Comparison of ENCODE assay signal across 8 cellular contexts in genomic region chr9:137453643-137454081, GRCh38. TPM values are rescaled to one million over a fixed set of nuclear protein-coding genes. Genes with fewer than 3 reads are reported as not detected.
DNase-seq lines count a peak whose midpoint lies in the region; ATAC-seq, FAIRE-seq and TF ChIP-seq lines count a peak whose summit lies in the region.

No MANE protein-coding gene starts in this region.

- peaks cover 25% of the 10 kb centered on the region for H3K4me1 Mint-ChIP-seq in activated CD4-positive, alpha-beta T cell treated with anti-CD3 and anti-CD28 coated beads, Interleukin-2, amount 10 ng/mL, durations not matched to agents 24 days and 14 days
- H3K4me1 Mint-ChIP-seq in stimulated activated memory B cell treated with anti-CD40 and anti-IgM and Interleukin-4, amounts not matched to agents 10 μg/mL and 1 μg/mL and 100 μg/mL, for 72 hours = peaks cover 57% of the 10 kb centered on the region

- H4K5ac ChIP-seq in H1 (ENCODE audit: insufficient read length, low read depth, low read length) = no peak overlapping the region

- peaks cover 0 to 22% (median 17%) of the 10 kb centered on the region in 4 experiments; a peak in 6 of 7 replicates for H3K4me1 ChIP-seq in H1 (replicated peaks in 1 of 4; ENCODE audit: control insufficient read depth in 3 of 4, insufficient read depth in 4 of 4, low read length in 3 of 4)

- DNase-seq in Kasumi-1 (lab: John Stamatoyannopoulos, UW) (peak; percentile 42 to 45), H1 (ENCODE audit: low read depth in 1 of 2, low spot score in 2 of 2) (peak; percentile 86 to 87), lung microvascular endothelial cell (ENCODE audit: low read depth in 2 of 2) (peak; percentile 76 to 88)
- DNase-seq in activated CD4-positive, alpha-beta T cell treated with anti-CD3 and anti-CD28 coated beads, Interleukin-2, amount 10 ng/mL, durations not matched to agents 24 days and 14 days = peak; percentile 90

- TF ChIP-seq EP300 in H1 (IDR thresholded peaks at IDR 0.05; ENCODE audit: borderline replicate concordance in 1 of 2, low read depth in 2 of 2, low read length in 2 of 2) = no peak

- no peaks in the 10 kb centered on the region for H3K9me3 ChIP-seq in H1 (ENCODE audit: insufficient read depth in 2 of 2, low read depth in 1 of 2, low read length in 1 of 2)

- no peak overlapping the region for H4K91ac ChIP-seq in H1 (replicated peaks; ENCODE audit: insufficient read length, low read length)

- no peak for TF ChIP-seq RAD21 in H1 (IDR thresholded peaks at IDR 0.05 in 1 of 2, conservative IDR thresholded peaks at IDR 0.05 in 1 of 2; ENCODE audit: low read depth in 2 of 2, low read length in 2 of 2)

- no peak for FAIRE-seq in H1 (lab: Jason Lieb, UNC)

- H4K20me1 ChIP-seq in H1 (replicated peaks in 1 of 2; ENCODE audit: control insufficient read depth in 1 of 2, insufficient read depth in 2 of 2, low read length in 2 of 2) = peaks cover 0 to 13% of the 10 kb centered on the region in 2 experiments

- no peak for TF ChIP-seq POLR2A in H1 (IDR thresholded peaks at IDR 0.05; ENCODE audit: control extremely low read depth in 1 of 2, low read depth in 2 of 2, low read length in 2 of 2)

- H3K4ac ChIP-seq in H1 (replicated peaks; ENCODE audit: insufficient read length, low read depth, low read length) = no peak overlapping the region

- intact Hi-C loops in activated CD4-positive, alpha-beta T cell treated with anti-CD3 and anti-CD28 coated beads, Interleukin-2, amount 10 ng/mL, durations not matched to agents 24 days and 14 days (cut with micrococcal nuclease) = loop anchor here (5.0 to 10.0 kb wide), 2 partner anchors 659 to 971 kb away; partner anchors contain the start of genes CCDC183, SEC16A and TMEM141

- H3K14ac ChIP-seq in H1 (ENCODE audit: insufficient read length) = no peak overlapping the region

- peaks cover 34% of the 10 kb centered on the region for H3K36me3 Mint-ChIP-seq in activated CD4-positive, alpha-beta T cell treated with anti-CD3 and anti-CD28 coated beads, Interleukin-2, amount 10 ng/mL, durations not matched to agents 24 days and 14 days (ENCODE audit: low read depth)
- peaks cover 39% of the 10 kb centered on the region for H3K36me3 Mint-ChIP-seq in stimulated activated memory B cell treated with anti-CD40 and anti-IgM and Interleukin-4, amounts not matched to agents 10 μg/mL and 1 μg/mL and 100 μg/mL, for 72 hours

- no peaks in the 10 kb centered on the region for H3K27me3 Mint-ChIP-seq in activated CD4-positive, alpha-beta T cell treated with anti-CD3 and anti-CD28 coated beads, Interleukin-2, amount 10 ng/mL, durations not matched to agents 24 days and 14 days
- H3K27me3 Mint-ChIP-seq in stimulated activated memory B cell treated with anti-CD40 and anti-IgM and Interleukin-4, amounts not matched to agents 10 μg/mL and 1 μg/mL and 100 μg/mL, for 72 hours = no peaks in the 10 kb centered on the region

- no peak overlapping the region for H2AFZ ChIP-seq in H1 (ENCODE audit: low read length)

- H3K4me3 ChIP-seq in H1 (ENCODE audit: extremely low read depth in 1 of 4, insufficient read depth in 2 of 4, low read depth in 3 of 4, low read length in 4 of 4) = peak overlapping the region; percentile 23 to 71 (median 50)

- H3K23me2 ChIP-seq in H1 (ENCODE audit: low read depth, low read length) = peaks cover 12% of the 10 kb centered on the region; the same call in 1 of the 2 replicates

- H3K79me2 ChIP-seq in H1 (ENCODE audit: control insufficient read depth in 1 of 2, insufficient read depth in 2 of 2, low read length in 2 of 2) = no peaks in the 10 kb centered on the region; a peak in 1 of 4 replicates

- no peak overlapping the region for H2BK120ac ChIP-seq in H1 (replicated peaks; ENCODE audit: low read depth, low read length)

- H3K18ac ChIP-seq in H1 (ENCODE audit: extremely low read depth, low read length) = no peak overlapping the region

- no peak overlapping the region for H2BK15ac ChIP-seq in H1 (ENCODE audit: low read length)

- H3K9me3 Mint-ChIP-seq in activated CD4-positive, alpha-beta T cell treated with anti-CD3 and anti-CD28 coated beads, Interleukin-2, amount 10 ng/mL, durations not matched to agents 24 days and 14 days = no peaks in the 10 kb centered on the region
- H3K9me3 Mint-ChIP-seq in stimulated activated memory B cell treated with anti-CD40 and anti-IgM and Interleukin-4, amounts not matched to agents 10 μg/mL and 1 μg/mL and 100 μg/mL, for 72 hours = peaks cover 5% of the 10 kb centered on the region

- POLR2A ChIA-PET in H1 (lab: Charles Lee; ENCODE audit: partially characterized antibody) = interaction anchor here (0.6 to 3.6 kb wide), 6 partner anchors 9 to 177 kb away, joined by 3 to 28 read pairs (median 4); partner anchors contain the start of gene ENTPD8

- 8% methylated on average over 13 of the region's 25 CpGs; no CpG with 5 or more reads in 1 of the 2 experiments for WGBS in H1 (ENCODE audit: extremely low coverage in 1 of 2, insufficient coverage in 1 of 2, insufficient read length in 1 of 2, insufficient replicate concordance in 2 of 2, low coverage in 1 of 2, low lambda C conversion rate in 2 of 2, missing lambda C conversion rate in 1 of 2), 2 experiments

- no peaks in the 10 kb centered on the region; a peak in 2 of 7 replicates for H3K27me3 ChIP-seq in H1 (replicated peaks in 1 of 4; ENCODE audit: control insufficient read depth in 3 of 4, extremely low read depth in 1 of 4, insufficient read depth in 3 of 4, low read length in 3 of 4)

- no peak overlapping the region for H2BK12ac ChIP-seq in H1 (ENCODE audit: low read depth, low read length)

- ATAC-seq in GM19023 (IDR thresholded peaks at IDR 0.05; ENCODE audit: unreplicated experiment) (peak; percentile 40), HG03469 (IDR thresholded peaks at IDR 0.05; ENCODE audit: unreplicated experiment) (no peak), GM21528 (IDR thresholded peaks at IDR 0.05; ENCODE audit: low FRiP score, unreplicated experiment) (no peak)
- ATAC-seq in stimulated activated memory B cell treated with anti-CD40 and anti-IgM and Interleukin-4, amounts not matched to agents 10 μg/mL and 1 μg/mL and 100 μg/mL, for 72 hours = peak; percentile 63

- no peak overlapping the region for H3K56ac ChIP-seq in H1 (replicated peaks; ENCODE audit: insufficient read length, low read depth, low read length)

- H3K36me3 ChIP-seq in H1 (ENCODE audit: control insufficient read depth in 2 of 4, insufficient read depth in 4 of 4, low read length in 3 of 4) = peaks cover 6 to 22% (median 7%) of the 10 kb centered on the region in 4 experiments; a peak in 7 of 8 replicates

- peaks cover 3% of the 10 kb centered on the region; the same call in 1 of the 2 replicates for H3K79me1 ChIP-seq in H1 (ENCODE audit: low read depth, low read length)

- no peak overlapping the region for H3K23ac ChIP-seq in H1 (ENCODE audit: insufficient read length)

- CTCF ChIA-PET in H1 (lab: Charles Lee; ENCODE audit: partially characterized antibody) = interaction anchor here (1.3 to 2.5 kb wide), 2 partner anchors 9 to 10 kb away, joined by 6 to 13 read pairs; no protein-coding TSS in a partner anchor

- H2BK5ac ChIP-seq in H1 (ENCODE audit: low read depth, low read length) = no peak overlapping the region

- no peak overlapping the region for H2AK5ac ChIP-seq in H1 (ENCODE audit: low read depth, low read length)

- H3K4me3 Mint-ChIP-seq in activated CD4-positive, alpha-beta T cell treated with anti-CD3 and anti-CD28 coated beads, Interleukin-2, amount 10 ng/mL, durations not matched to agents 24 days and 14 days = peak overlapping the region; percentile 61
- H3K4me3 Mint-ChIP-seq in stimulated activated memory B cell treated with anti-CD40 and anti-IgM and Interleukin-4, amounts not matched to agents 10 μg/mL and 1 μg/mL and 100 μg/mL, for 72 hours = peak overlapping the region; percentile 62

- no peak overlapping the region for H3K9ac ChIP-seq in H1 (replicated peaks in 1 of 4; ENCODE audit: extremely low read depth in 1 of 4, low read depth in 3 of 4, low read length in 3 of 4)

- peak overlapping the region; percentile 56 to 82 for H3K4me2 ChIP-seq in H1 (ENCODE audit: insufficient read depth in 1 of 2, low read depth in 2 of 2, low read length in 2 of 2)

- no peak overlapping the region for H3K27ac ChIP-seq in H1 (ENCODE audit: low read depth, low read length)

- no peak overlapping the region for H4K8ac ChIP-seq in H1 (ENCODE audit: extremely low read depth, insufficient read depth, low read length)

- no peak overlapping the region for H3K27ac Mint-ChIP-seq in activated CD4-positive, alpha-beta T cell treated with anti-CD3 and anti-CD28 coated beads, Interleukin-2, amount 10 ng/mL, durations not matched to agents 24 days and 14 days
- H3K27ac Mint-ChIP-seq in stimulated activated memory B cell treated with anti-CD40 and anti-IgM and Interleukin-4, amounts not matched to agents 10 μg/mL and 1 μg/mL and 100 μg/mL, for 72 hours = peak overlapping the region; percentile 77

- no peak overlapping the region for H2BK20ac ChIP-seq in H1 (ENCODE audit: low read length)

- TF ChIP-seq CTCF in H1 (IDR thresholded peaks at IDR 0.05; ENCODE audit: control extremely low read depth in 1 of 3, insufficient read depth in 1 of 3, low read depth in 1 of 3, low read length in 3 of 3) = no peak

RNA-seq across cellular contexts. Expression of gene NSMF, which starts 5.5 kb away (rescaled TPM):
- total RNA-seq in activated CD4-positive, alpha-beta T cell treated with anti-CD3 and anti-CD28 coated beads, Interleukin-2, amount 10 ng/mL, durations not matched to agents 24 days and 14 days = 68.6 and 69.6 TPM in 2 replicates
- total RNA-seq in H1 (2021; fragmentation: NEBNext Ultra II Directional; extraction: Animal tissue kit (Norgen Biotek cat#: 25700)) = 55.5 and 56.7 TPM in 2 replicates
- polyA plus RNA-seq in H1 (2011; rRNA removed) = 65.1 and 90.8 TPM in 2 replicates
- polyA plus RNA-seq in H1 (2011; cell fraction: cytosol; rRNA removed) = 65.8 TPM
- polyA plus RNA-seq in H1 (2011; cell fraction: nucleus; rRNA removed) = 223 TPM
- 31.7 to 60.6 TPM (median 47.9 TPM) in 4 replicates for polyA plus RNA-seq in H1 (2012, experiment 1 of 2)
- polyA plus RNA-seq in H1 (2012, experiment 2 of 2) = 42.0 TPM
- polyA plus RNA-seq in H1 (2013, experiment 1 of 2) = 39.5 TPM
- polyA plus RNA-seq in H1 (2013, experiment 2 of 2) = 37.5 TPM
- polyA minus RNA-seq in H1 (2011; rRNA and poly(A)+ RNA removed) = 23.1 and 28.8 TPM in 2 replicates
- polyA minus RNA-seq in H1 (2011; cell fraction: cytosol; rRNA and poly(A)+ RNA removed) = 32.0 TPM
- 41.2 TPM for polyA minus RNA-seq in H1 (2011; cell fraction: nucleus; rRNA and poly(A)+ RNA removed)
- total RNA-seq in lung microvascular endothelial cell = 11.6 and 15.3 TPM in 2 replicates

RNA-seq across cellular contexts. Expression of gene ENTPD8, which starts 12.5 kb away (rescaled TPM):
- total RNA-seq in activated CD4-positive, alpha-beta T cell treated with anti-CD3 and anti-CD28 coated beads, Interleukin-2, amount 10 ng/mL, durations not matched to agents 24 days and 14 days = not detected in 2 replicates
- 0.33 and 0.48 TPM in 2 replicates for total RNA-seq in H1 (2021; fragmentation: NEBNext Ultra II Directional; extraction: Animal tissue kit (Norgen Biotek cat#: 25700))
- 0.51 and 1.1 TPM in 2 replicates for polyA plus RNA-seq in H1 (2011; rRNA removed)
- 0.69 TPM for polyA plus RNA-seq in H1 (2011; cell fraction: cytosol; rRNA removed)
- 6.1 TPM for polyA plus RNA-seq in H1 (2011; cell fraction: nucleus; rRNA removed)
- polyA plus RNA-seq in H1 (2012, experiment 1 of 2) = 0.39 to 1.0 TPM (median 0.86 TPM) in 4 replicates
- 0.30 TPM for polyA plus RNA-seq in H1 (2012, experiment 2 of 2)
- 0.45 TPM for polyA plus RNA-seq in H1 (2013, experiment 1 of 2)
- 0.40 TPM for polyA plus RNA-seq in H1 (2013, experiment 2 of 2)
- 0.12 TPM in 1 of 2 replicates, not detected in the other for polyA minus RNA-seq in H1 (2011; rRNA and poly(A)+ RNA removed)
- not detected for polyA minus RNA-seq in H1 (2011; cell fraction: cytosol; rRNA and poly(A)+ RNA removed)
- polyA minus RNA-seq in H1 (2011; cell fraction: nucleus; rRNA and poly(A)+ RNA removed) = 0.40 TPM
- under 0.01 and 0.20 TPM in 2 replicates for total RNA-seq in lung microvascular endothelial cell

RNA-seq across cellular contexts. Expression of gene NOXA1, which starts 30.5 kb away (rescaled TPM):
- total RNA-seq in activated CD4-positive, alpha-beta T cell treated with anti-CD3 and anti-CD28 coated beads, Interleukin-2, amount 10 ng/mL, durations not matched to agents 24 days and 14 days = 0.30 and 0.36 TPM in 2 replicates
- 0.34 and 0.55 TPM in 2 replicates for total RNA-seq in H1 (2021; fragmentation: NEBNext Ultra II Directional; extraction: Animal tissue kit (Norgen Biotek cat#: 25700))
- polyA plus RNA-seq in H1 (2011; rRNA removed) = 0.91 and 1.5 TPM in 2 replicates
- 1.3 TPM for polyA plus RNA-seq in H1 (2011; cell fraction: cytosol; rRNA removed)
- 4.7 TPM for polyA plus RNA-seq in H1 (2011; cell fraction: nucleus; rRNA removed)
- polyA plus RNA-seq in H1 (2012, experiment 1 of 2) = 0.41 to 1.2 TPM (median 0.88 TPM) in 4 replicates
- polyA plus RNA-seq in H1 (2012, experiment 2 of 2) = 0.25 TPM
- polyA plus RNA-seq in H1 (2013, experiment 1 of 2) = 0.53 TPM
- 0.44 TPM for polyA plus RNA-seq in H1 (2013, experiment 2 of 2)
- not detected in 2 replicates for polyA minus RNA-seq in H1 (2011; rRNA and poly(A)+ RNA removed)
- 0.81 TPM for polyA minus RNA-seq in H1 (2011; cell fraction: cytosol; rRNA and poly(A)+ RNA removed)
- 1.5 TPM for polyA minus RNA-seq in H1 (2011; cell fraction: nucleus; rRNA and poly(A)+ RNA removed)
- 0.87 and 2.0 TPM in 2 replicates for total RNA-seq in lung microvascular endothelial cell

RNA-seq across cellular contexts. Expression of gene EXD3, which starts 30.7 kb away (rescaled TPM):
- 4.4 and 5.2 TPM in 2 replicates for total RNA-seq in activated CD4-positive, alpha-beta T cell treated with anti-CD3 and anti-CD28 coated beads, Interleukin-2, amount 10 ng/mL, durations not matched to agents 24 days and 14 days
- total RNA-seq in H1 (2021; fragmentation: NEBNext Ultra II Directional; extraction: Animal tissue kit (Norgen Biotek cat#: 25700)) = 7.0 and 7.2 TPM in 2 replicates
- 9.4 and 12.7 TPM in 2 replicates for polyA plus RNA-seq in H1 (2011; rRNA removed)
- polyA plus RNA-seq in H1 (2011; cell fraction: cytosol; rRNA removed) = 11.1 TPM
- 40.6 TPM for polyA plus RNA-seq in H1 (2011; cell fraction: nucleus; rRNA removed)
- polyA plus RNA-seq in H1 (2012, experiment 1 of 2) = 4.4 to 11.7 TPM (median 10.6 TPM) in 4 replicates
- polyA plus RNA-seq in H1 (2012, experiment 2 of 2) = 6.7 TPM
- 5.3 TPM for polyA plus RNA-seq in H1 (2013, experiment 1 of 2)
- polyA plus RNA-seq in H1 (2013, experiment 2 of 2) = 4.9 TPM
- polyA minus RNA-seq in H1 (2011; rRNA and poly(A)+ RNA removed) = 2.7 and 6.9 TPM in 2 replicates
- polyA minus RNA-seq in H1 (2011; cell fraction: cytosol; rRNA and poly(A)+ RNA removed) = 6.4 TPM
- 11.7 TPM for polyA minus RNA-seq in H1 (2011; cell fraction: nucleus; rRNA and poly(A)+ RNA removed)
- 7.8 and 18.7 TPM in 2 replicates for total RNA-seq in lung microvascular endothelial cell

Comparison
In these comparisons a context has a peak if more than half of its experiments do, and no peak if none do; other contexts are left out.
1. ATAC-seq: peak in GM19023 (single experiment) and stimulated activated memory B cell treated with anti-CD40 and anti-IgM and Interleukin-4, amounts not matched to agents 10 μg/mL and 1 μg/mL and 100 μg/mL, for 72 hours (single experiment); none in HG03469 (single experiment) and GM21528 (single experiment).
2. Peak in every context shown above with its lines, with median percentiles within 50 percentile points of each other: DNase-seq.